ENCODE assay signal across 22 cellular contexts in the genomic region with DNA sequence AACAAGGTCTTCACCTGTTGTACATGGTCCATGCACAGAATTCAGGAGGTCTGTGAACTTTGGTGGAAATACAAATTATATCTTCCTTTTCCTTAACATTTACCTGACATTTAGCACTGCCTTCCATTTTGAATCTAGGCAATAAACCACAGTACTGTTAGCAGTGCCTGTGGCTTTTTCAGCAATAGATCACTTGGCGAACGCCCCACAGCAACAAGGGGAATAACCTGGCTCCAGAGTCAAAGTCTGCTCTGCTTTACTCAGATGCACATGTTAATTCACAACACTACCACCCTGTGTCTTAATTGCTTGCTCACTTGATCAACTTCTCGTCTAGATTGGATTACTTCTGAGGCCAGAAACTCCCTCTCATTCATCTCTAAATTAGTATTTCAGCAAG.
DNase-seq lines count a peak whose midpoint lies in the region; ATAC-seq, FAIRE-seq and TF ChIP-seq lines count a peak whose summit lies in the region.
"Had no signal": no experiment of that assay in that cellular context is flagged by ENCODE, and none has a peak within 500 bp of the region (broad histone marks: within the 10 kb centered on the region; RNA-seq: fewer than 3 reads in every experiment).

No MANE protein-coding gene starts in this region.

- no peak for TF ChIP-seq EP300 in HepG2 (IDR thresholded peaks at IDR 0.05; ENCODE audit: low read depth in 2 of 2, low read length in 2 of 2)
- no peak for TF ChIP-seq EP300 in HepG2 (CRISPR knock-in tag; IDR thresholded peaks at IDR 0.05; ENCODE audit: borderline replicate concordance)

- BruUV-seq in HepG2 (replicated peaks; lab: Mats Ljungman, UMichigan), result no TSS peak

- peak overlapping the region; percentile 70 for H3K27ac Mint-ChIP-seq in stimulated activated naive B cell treated with anti-CD40 and anti-IgM and Interleukin-4, amounts not matched to agents 10 μg/mL and 1 μg/mL and 100 μg/mL, for 72 hours
- H3K27ac Mint-ChIP-seq: B cell; CD4-positive, alpha-beta T cell; CD8-positive, alpha-beta T cell had no signal

- H3K4me1 ChIP-seq in liver (ENCODE audit: control insufficient read depth in 4 of 4, insufficient read depth in 4 of 4, low read length in 3 of 4), result peaks cover 0 to 12% (median 3%) of the 10 kb centered on the region in 4 donors
- H3K4me1 ChIP-seq in HepG2 (ENCODE audit: insufficient read depth, low read length), result no peaks in the 10 kb centered on the region
- peaks cover 0 to 7% (median 0%) of the 10 kb centered on the region in 4 donors for H3K4me1 ChIP-seq in right lobe of liver
- no peaks in the 10 kb centered on the region for H3K4me1 ChIP-seq in aorta (ENCODE audit: control insufficient read depth in 1 of 2, insufficient read depth in 2 of 2, low read length in 2 of 2)
- H3K4me1 ChIP-seq: Caco-2 had no signal

- H3K4me3 Mint-ChIP-seq in stimulated activated naive B cell treated with anti-CD40 and anti-IgM and Interleukin-4, amounts not matched to agents 10 μg/mL and 1 μg/mL and 100 μg/mL, for 72 hours, result no peak overlapping the region
- H3K4me3 Mint-ChIP-seq: B cell; CD4-positive, alpha-beta T cell; CD8-positive, alpha-beta T cell had no signal

- H3K4me2 ChIP-seq in HepG2 (ENCODE audit: low read depth, low read length), result no peak overlapping the region
- H3K4me2 ChIP-seq: BLaER1 treated with 17β-estradiol and CSF1 and Interleukin-3, amounts not matched to agents 10 nM and 100 nM had no signal

- no peaks in the 10 kb centered on the region for H3K27me3 ChIP-seq in liver (ENCODE audit: control insufficient read depth in 4 of 4, insufficient read depth in 4 of 4, low read length in 3 of 4)
- H3K27me3 ChIP-seq in HepG2 (ENCODE audit: control insufficient read depth in 1 of 2, insufficient read depth in 2 of 2, low read length in 2 of 2), result no peaks in the 10 kb centered on the region
- no peaks in the 10 kb centered on the region for H3K27me3 ChIP-seq in right lobe of liver
- no peaks in the 10 kb centered on the region for H3K27me3 ChIP-seq in aorta (ENCODE audit: control insufficient read depth in 1 of 2, insufficient read depth in 2 of 2, low read length in 1 of 2)
- H3K27me3 ChIP-seq: BLaER1 treated with 17β-estradiol and CSF1 and Interleukin-3, amounts not matched to agents 10 nM and 100 nM had no signal

- H3K36me3 Mint-ChIP-seq in stimulated activated naive B cell treated with anti-CD40 and anti-IgM and Interleukin-4, amounts not matched to agents 10 μg/mL and 1 μg/mL and 100 μg/mL, for 72 hours, result peaks cover 4% of the 10 kb centered on the region in 2 donors
- H3K36me3 Mint-ChIP-seq: CD8-positive, alpha-beta T cell had no signal

- FAIRE-seq in HepG2 (lab: Jason Lieb, UNC), result no peak
- FAIRE-seq: A204.1, D721Med, G401.6, GM12891, GM19239 had no signal

- H3K27ac ChIP-seq in liver (ENCODE audit: low read depth in 1 of 2, low read length in 2 of 2), result no peak overlapping the region
- H3K27ac ChIP-seq in HepG2 (ENCODE audit: extremely low read length, insufficient read depth, low read length), result no peak overlapping the region
- no peak overlapping the region for H3K27ac ChIP-seq in right lobe of liver
- no peak overlapping the region for H3K27ac ChIP-seq in aorta (ENCODE audit: low read depth in 1 of 2, low read length in 2 of 2)
- H3K27ac ChIP-seq: BLaER1 treated with 17β-estradiol and CSF1 and Interleukin-3, amounts not matched to agents 10 nM and 100 nM; C4-2B had no signal

- H3K79me2 ChIP-seq in HepG2 (ENCODE audit: insufficient read depth, low read length), result no peaks in the 10 kb centered on the region

- H3K27me3 Mint-ChIP-seq in stimulated activated naive B cell treated with anti-CD40 and anti-IgM and Interleukin-4, amounts not matched to agents 10 μg/mL and 1 μg/mL and 100 μg/mL, for 72 hours, result peaks cover 20 to 45% of the 10 kb centered on the region in 2 donors

- H3K36me3 ChIP-seq in liver (ENCODE audit: control insufficient read depth in 4 of 4, insufficient read depth in 3 of 4, low read depth in 1 of 4, low read length in 3 of 4) (no peaks in the 10 kb centered on the region), HepG2 (replicated peaks in 1 of 2; ENCODE audit: control insufficient read depth in 1 of 2, insufficient read depth in 2 of 2, low read length in 2 of 2) (no peaks in the 10 kb centered on the region), right lobe of liver (no peaks in the 10 kb centered on the region), aorta (ENCODE audit: control insufficient read depth in 1 of 2, insufficient read depth in 2 of 2, low read length in 1 of 2) (no peaks in the 10 kb centered on the region)
- H3K36me3 ChIP-seq: BLaER1 treated with 17β-estradiol and CSF1 and Interleukin-3, amounts not matched to agents 10 nM and 100 nM had no signal

- TF ChIP-seq POLR2A in HepG2 (IDR thresholded peaks at IDR 0.05; ENCODE audit: insufficient read depth in 1 of 2, low read depth in 2 of 2, low read length in 2 of 2) (no peak), right lobe of liver (IDR thresholded peaks at IDR 0.05) (no peak)

- WGBS in liver, result 42% methylated on average over 3 of the region's 3 CpGs
- 49% methylated on average over 3 of the region's 3 CpGs for WGBS in HepG2 (ENCODE audit: low lambda C conversion rate)
- WGBS in right lobe of liver (ENCODE audit: insufficient coverage, low coverage, low lambda C conversion rate, missing lambda C conversion rate), result 33% methylated on average over 3 of the region's 3 CpGs
- 91 to 93% methylated on average over 3 of the region's 3 CpGs for WGBS in aorta, 2 donors

- H3K4me3 ChIP-seq in liver (ENCODE audit: low read depth in 1 of 3, low read length in 3 of 3) (no peak overlapping the region), HepG2 (replicated peaks in 1 of 3; ENCODE audit: insufficient read depth in 1 of 3, low read depth in 2 of 3, low read length in 3 of 3) (no peak overlapping the region), right lobe of liver (no peak overlapping the region), aorta (ENCODE audit: low read length in 2 of 2) (no peak overlapping the region)
- H3K4me3 ChIP-seq: BLaER1 treated with 17β-estradiol and CSF1 and Interleukin-3, amounts not matched to agents 10 nM and 100 nM had no signal

- TF ChIP-seq RAD21 in liver (IDR thresholded peaks at IDR 0.05) (peak; percentile 37 to 38), HepG2 (CRISPR knock-in tag; IDR thresholded peaks at IDR 0.05) (no peak)

- CTCF ChIA-PET in HepG2 (lab: Yijun Ruan, JAX; ENCODE audit: low intra/inter-chr PET ratio, low total read pairs), result no interaction called here

- DNase-seq in HepG2 (ENCODE audit: low spot score) (no peak), right lobe of liver (peak; percentile 37 to 70 (median 62)), aorta (no peak), cerebellar cortex (ENCODE audit: low spot score) (no peak)
- no peak for DNase-seq in stimulated activated naive B cell treated with anti-CD40 and anti-IgM and Interleukin-4, amounts not matched to agents 10 μg/mL and 1 μg/mL and 100 μg/mL, for 72 hours
- DNase-seq: 8988T; ACHN; Caco-2; Calu3; CD4-positive, alpha-beta T cell; CD8-positive, alpha-beta T cell; DMS79 treated with DMSO at 0.1 percent for 48 hours; GF-D8 had no signal

- H3K9ac ChIP-seq in liver (ENCODE audit: low read depth in 1 of 2, low read length in 2 of 2) (no peak overlapping the region), HepG2 (ENCODE audit: insufficient read depth, low read depth, low read length) (no peak overlapping the region)
- H3K9ac ChIP-seq: BLaER1 treated with 17β-estradiol and CSF1 and Interleukin-3, amounts not matched to agents 10 nM and 100 nM had no signal

- POLR2A ChIA-PET in HepG2 (lab: Yijun Ruan, JAX), result no interaction called here

- H3K9me3 ChIP-seq in liver (ENCODE audit: control insufficient read depth in 4 of 4, low read length in 3 of 4), result peaks cover 0 to 4% (median 0%) of the 10 kb centered on the region in 4 donors
- H3K9me3 ChIP-seq in HepG2 (ENCODE audit: low read length), result no peaks in the 10 kb centered on the region; the same call in 1 of the 2 replicates
- H3K9me3 ChIP-seq in right lobe of liver, result peaks cover 0 to 2% (median 0%) of the 10 kb centered on the region in 4 donors
- H3K9me3 ChIP-seq in aorta (ENCODE audit: control insufficient read depth, low read length), result peaks cover 4% of the 10 kb centered on the region
- H3K9me3 ChIP-seq: Caco-2 had no signal

- intact Hi-C loops in HepG2 (cut with micrococcal nuclease; ENCODE audit: unreplicated experiment), result no loop called here
- intact Hi-C loops in right lobe of liver (cut with DNase I), result no loop called here
- intact Hi-C loops in aorta (cut with DNase I), result no loop called here

- in situ Hi-C loops in HepG2 (cut with HindIII; ENCODE audit: extremely low pct_ligation_motif_present, low pct_unique_long_range_greater_than_20kb), result no loop called here

- no peaks in the 10 kb centered on the region for H3K4me1 Mint-ChIP-seq in stimulated activated naive B cell treated with anti-CD40 and anti-IgM and Interleukin-4, amounts not matched to agents 10 μg/mL and 1 μg/mL and 100 μg/mL, for 72 hours
- H3K4me1 Mint-ChIP-seq: B cell had no signal

- H2AFZ ChIP-seq in HepG2 (ENCODE audit: low read length), result no peak overlapping the region

- ATAC-seq in HepG2, result no peak
- ATAC-seq in right lobe of liver, result peak; percentile 85 to 97 (median 92)
- no peak for ATAC-seq in stimulated activated naive B cell treated with anti-CD40 and anti-IgM and Interleukin-4, amounts not matched to agents 10 μg/mL and 1 μg/mL and 100 μg/mL, for 72 hours (replicated peaks)
- no peak for ATAC-seq in aorta (ENCODE audit: low FRiP score)
- ATAC-seq: CD8-positive, alpha-beta T cell had no signal

- no peaks in the 10 kb centered on the region for H4K20me1 ChIP-seq in HepG2 (ENCODE audit: insufficient read depth, low read length)
- H4K20me1 ChIP-seq: BLaER1 treated with 17β-estradiol and CSF1 and Interleukin-3, amounts not matched to agents 10 nM and 100 nM had no signal

- TF ChIP-seq CTCF in liver (IDR thresholded peaks at IDR 0.05; ENCODE audit: low read depth, low read length, missing input control) (no peak), HepG2 (CRISPR knock-in tag; IDR thresholded peaks at IDR 0.05) (no peak), right lobe of liver (IDR thresholded peaks at IDR 0.05) (no peak)

- H3K9me3 Mint-ChIP-seq in stimulated activated naive B cell treated with anti-CD40 and anti-IgM and Interleukin-4, amounts not matched to agents 10 μg/mL and 1 μg/mL and 100 μg/mL, for 72 hours, result peaks cover 4 to 15% of the 10 kb centered on the region in 2 donors
- H3K9me3 Mint-ChIP-seq: CD4-positive, alpha-beta T cell had no signal

TF ChIP-seq in liver, 16 proteins besides CTCF, POLR2A, EP300 and RAD21 (continues in another document):
- peak; percentile 52 for TF ChIP-seq SP1 (IDR thresholded peaks at IDR 0.05)
- TF ChIP-seq FOXA1 (IDR thresholded peaks at IDR 0.05), result no peak
- TF ChIP-seq, protein P1, sequence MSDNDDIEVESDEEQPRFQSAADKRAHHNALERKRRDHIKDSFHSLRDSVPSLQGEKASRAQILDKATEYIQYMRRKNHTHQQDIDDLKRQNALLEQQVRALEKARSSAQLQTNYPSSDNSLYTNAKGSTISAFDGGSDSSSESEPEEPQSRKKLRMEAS (IDR thresholded peaks at IDR 0.05), result no peak

TF ChIP-seq in HepG2, 621 proteins besides CTCF, POLR2A, EP300 and RAD21:
- TF ChIP-seq ZFP36L1 (CRISPR knock-in tag; IDR thresholded peaks at IDR 0.05) (no peak), ZNF274 (CRISPR knock-in tag; IDR thresholded peaks at IDR 0.05) (no peak)

Comparison
In these comparisons a context has a peak if more than half of its experiments do, and no peak if none do; other contexts are left out.
1. ATAC-seq: peak in right lobe of liver (4 of 4); none in HepG2 (single experiment), stimulated activated naive B cell treated with anti-CD40 and anti-IgM and Interleukin-4, amounts not matched to agents 10 μg/mL and 1 μg/mL and 100 μg/mL, for 72 hours (0 of 2) and aorta (single experiment).
2. DNase-seq: peak in right lobe of liver (3 of 3); none in HepG2 (single experiment), stimulated activated naive B cell treated with anti-CD40 and anti-IgM and Interleukin-4, amounts not matched to agents 10 μg/mL and 1 μg/mL and 100 μg/mL, for 72 hours (single experiment), aorta (0 of 2) and cerebellar cortex (single experiment).